ENCODE assay signal across 9 cellular contexts in the genomic region with DNA sequence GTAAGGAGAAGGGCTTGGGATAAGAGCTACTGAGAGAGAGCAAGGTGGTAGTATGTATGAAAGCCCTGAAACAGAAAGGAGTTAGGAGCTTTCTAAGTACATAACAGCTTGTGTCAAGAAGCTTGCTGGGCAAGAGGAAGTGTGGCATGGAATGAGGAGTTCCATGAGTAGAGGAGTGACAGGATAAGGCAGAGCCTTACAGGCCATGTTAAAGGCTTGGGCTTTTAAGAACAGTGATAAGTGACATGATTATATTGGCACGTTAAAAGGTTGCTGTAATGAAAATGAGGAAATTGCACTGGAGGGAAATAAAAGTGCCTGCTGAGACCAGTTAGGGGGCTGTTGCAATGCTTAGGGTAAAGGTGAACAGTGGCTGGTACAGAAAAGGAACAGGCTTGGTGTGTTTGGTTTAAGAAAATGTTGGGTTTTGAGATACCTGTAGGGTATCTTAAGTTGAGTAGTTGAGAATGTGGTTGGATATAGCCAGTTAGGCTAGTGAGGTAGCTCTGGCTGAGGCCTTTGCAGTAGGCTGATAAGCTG. TPM values are rescaled to one million over a fixed set of nuclear protein-coding genes. Genes with fewer than 3 reads are reported as not detected.
DNase-seq lines count a peak whose midpoint lies in the region; ATAC-seq and FAIRE-seq lines count a peak whose summit lies in the region.
"Had no signal": no experiment of that assay in that cellular context is flagged by ENCODE, and none has a peak within 500 bp of the region (broad histone marks: within the 10 kb centered on the region; RNA-seq: fewer than 3 reads in every experiment).

No MANE protein-coding gene starts in this region.

- peaks cover 18 to 72% (median 70%) of the 10 kb centered on the region in 4 donors for H3K4me1 Mint-ChIP-seq in naive thymus-derived CD8-positive, alpha-beta T cell

- H3K9me3 Mint-ChIP-seq in naive thymus-derived CD8-positive, alpha-beta T cell, result no peaks in the 10 kb centered on the region
- H3K9me3 Mint-ChIP-seq: activated T-cell treated with anti-CD3 and anti-CD28 coated beads, Interleukin-2, amount 50 U/mL, for 4 hours had no signal

- ATAC-seq in HG03460 (IDR thresholded peaks at IDR 0.05; ENCODE audit: unreplicated experiment), result peak; percentile 39
- ATAC-seq in naive thymus-derived CD8-positive, alpha-beta T cell, result peak in 1 of 2 donors; percentile 32
- ATAC-seq in HG03520 (IDR thresholded peaks at IDR 0.05; ENCODE audit: unreplicated experiment), result no peak
- no peak for ATAC-seq in HG03442 (IDR thresholded peaks at IDR 0.05; ENCODE audit: unreplicated experiment)
- no peak for ATAC-seq in GM19328 (IDR thresholded peaks at IDR 0.05; ENCODE audit: unreplicated experiment)
- ATAC-seq: activated T-cell treated with anti-CD3 and anti-CD28 coated beads, Interleukin-2, amount 50 U/mL, for 4 hours had no signal

- POLR2A ChIA-PET in naive thymus-derived CD8-positive, alpha-beta T cell (lab: Charles Lee), result no interaction called here

- DNase-seq in GDM1 (lab: John Stamatoyannopoulos, UW) (peak; percentile 28), dermis blood vessel endothelial cell (peak; percentile 12), RCC 7860 (ENCODE audit: low spot score) (no peak)
- DNase-seq in naive thymus-derived CD8-positive, alpha-beta T cell, result no peak
- DNase-seq: activated T-cell treated with anti-CD3 and anti-CD28 coated beads, Interleukin-2, amount 50 U/mL, for 4 hours had no signal

- peak overlapping the region in 9 of 10 donors; percentile 7 to 75 (median 48) for H3K27ac Mint-ChIP-seq in naive thymus-derived CD8-positive, alpha-beta T cell

- peaks cover 0 to 2% (median 0%) of the 10 kb centered on the region in 3 donors for H3K36me3 Mint-ChIP-seq in naive thymus-derived CD8-positive, alpha-beta T cell

- H3K27me3 Mint-ChIP-seq in naive thymus-derived CD8-positive, alpha-beta T cell, result no peaks in the 10 kb centered on the region

- no peak for FAIRE-seq in RCC 7860 (lab: Jason Lieb, UNC)

- H3K4me3 Mint-ChIP-seq in naive thymus-derived CD8-positive, alpha-beta T cell, result no peak overlapping the region
- H3K4me3 Mint-ChIP-seq: activated T-cell treated with anti-CD3 and anti-CD28 coated beads, Interleukin-2, amount 50 U/mL, for 4 hours had no signal

RNA-seq across cellular contexts. Expression of a gene that starts 49.0 kb away (rescaled TPM):
- 24.2 and 25.4 TPM in 2 replicates for total RNA-seq in dermis blood vessel endothelial cell
- 10 to 100 TPM; 42.7 to 43.9 TPM for total RNA-seq in naive thymus-derived CD8-positive, alpha-beta T cell
- 10 to 100 TPM; 14.6 to 22.4 (median 14.7) TPM for polyA plus RNA-seq in naive thymus-derived CD8-positive, alpha-beta T cell

Comparison
In these comparisons a context has a peak if more than half of its experiments do, and no peak if none do; other contexts are left out.
1. DNase-seq: peak in GDM1 (single experiment) and dermis blood vessel endothelial cell (single experiment); none in naive thymus-derived CD8-positive, alpha-beta T cell (0 of 10) and RCC 7860 (single experiment).